Comparison of ENCODE assay signal across 9 cellular contexts in the genomic region with DNA sequence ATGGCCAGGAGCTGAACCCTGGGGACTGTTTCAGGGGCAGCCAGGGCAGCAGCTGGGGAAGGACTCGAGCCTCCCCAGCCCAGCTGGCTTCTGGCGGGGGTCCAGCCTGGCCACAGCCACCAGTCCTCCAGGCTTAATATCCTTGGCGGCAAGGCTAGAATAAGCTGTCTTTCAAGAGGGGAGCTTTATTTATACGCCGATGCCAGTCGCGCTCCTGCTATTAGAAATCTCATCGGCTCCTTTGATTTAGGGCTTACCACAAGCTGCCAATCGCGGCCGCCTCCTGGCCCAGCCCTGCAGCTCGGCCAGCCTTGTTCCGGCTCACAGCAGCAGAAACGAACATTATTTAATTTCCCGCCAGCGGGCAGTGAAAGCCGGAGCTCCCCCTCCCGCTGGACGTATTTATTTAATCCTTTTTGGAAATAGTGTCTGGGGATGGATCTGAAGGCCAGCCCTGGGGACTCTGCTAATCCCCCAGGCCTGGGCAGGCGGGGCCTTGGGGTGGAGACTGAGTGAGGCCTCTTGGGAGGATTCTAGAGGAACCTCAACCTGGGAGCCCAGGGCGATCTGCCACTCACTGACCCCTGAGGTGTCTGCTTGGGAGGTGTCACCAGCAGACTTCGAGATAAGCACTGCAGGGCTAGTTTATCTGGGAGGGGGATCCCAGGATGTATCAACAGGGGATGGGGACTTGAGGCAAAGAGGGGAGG.
A peak's percentile ranks its signal among the peaks of the same experiment; 100 is the strongest.
DNase-seq lines count a peak whose midpoint lies in the region; ATAC-seq and TF ChIP-seq lines count a peak whose summit lies in the region.
"Had no signal": no experiment of that assay in that cellular context is flagged by ENCODE, and none has a peak within 500 bp of the region (broad histone marks: within the 10 kb centered on the region; RNA-seq: fewer than 3 reads in every experiment).

No MANE protein-coding gene starts in this region.

- no peak for TF ChIP-seq CTCF in Calu3 (IDR thresholded peaks at IDR 0.05; ENCODE audit: unreplicated experiment)

- no peaks in the 10 kb centered on the region for H3K9me3 Mint-ChIP-seq in Calu3 (ENCODE audit: low read depth, unreplicated experiment)

- H3K27me3 Mint-ChIP-seq in Calu3 (ENCODE audit: unreplicated experiment): peaks cover 26% of the 10 kb centered on the region

- no peaks in the 10 kb centered on the region for H3K36me3 Mint-ChIP-seq in Calu3 (ENCODE audit: insufficient read depth, unreplicated experiment)

- CTCF ChIA-PET in Calu3 (lab: Charles Lee): no interaction called here

- peaks cover 57% of the 10 kb centered on the region for H3K4me1 ChIP-seq in ectodermal cell (ENCODE audit: control insufficient read depth, insufficient read depth, low read length)

- ATAC-seq in activated CD4-positive, CD25-positive, alpha-beta regulatory T cell treated with anti-CD3 and anti-CD28 coated beads, Interleukin-2, amount 50 U/mL, for 24 hours: no peak
- ATAC-seq: activated CD8-positive, alpha-beta T cell treated with anti-CD3 and anti-CD28 coated beads, Interleukin-2, amount 10 ng/mL, durations not matched to agents 7 days and 5 days had no signal

- H3K27me3 ChIP-seq in ectodermal cell (ENCODE audit: control insufficient read depth, insufficient read depth, low read length, poor library complexity, severe bottlenecking): no peaks in the 10 kb centered on the region

- H3K4me3 Mint-ChIP-seq in Calu3 (ENCODE audit: low read depth, unreplicated experiment): no peak overlapping the region
- H3K4me3 Mint-ChIP-seq: activated CD8-positive, alpha-beta T cell treated with anti-CD3 and anti-CD28 coated beads, Interleukin-2, amount 10 ng/mL, durations not matched to agents 7 days and 5 days had no signal

- in situ Hi-C loops in KBM-7 (cut with MboI; ENCODE audit: low pct_unique_long_range_greater_than_20kb, low sequenced_read_pairs): no loop called here

- no peak overlapping the region for H3K4me3 ChIP-seq in ectodermal cell (ENCODE audit: insufficient read depth, low read depth, low read length)

- BruUV-seq in Calu3 (replicated peaks; lab: Mats Ljungman, UMichigan): no TSS peak

- no peaks in the 10 kb centered on the region for H3K9me3 ChIP-seq in ectodermal cell (ENCODE audit: control insufficient read depth, low read length)

- no peaks in the 10 kb centered on the region for H3K36me3 ChIP-seq in ectodermal cell (ENCODE audit: control insufficient read depth, insufficient read depth, low read length)

- DNase-seq in Calu3 (peak; percentile 29), NCI-H2196 (lab: John Stamatoyannopoulos, UW; ENCODE audit: unreplicated experiment) (peak; percentile 28), pons (ENCODE audit: low spot score) (peak; percentile 20), kidney glomerular epithelial cell (lab: John Stamatoyannopoulos, UW) (no peak), KBM-7 (no peak), NCI-H2171 (lab: John Stamatoyannopoulos, UW) (no peak)
- DNase-seq: activated CD8-positive, alpha-beta T cell treated with anti-CD3 and anti-CD28 coated beads, Interleukin-2, amount 10 ng/mL, durations not matched to agents 7 days and 5 days had no signal

- WGBS in ectodermal cell, 2 experiments: 66 to 75% methylated on average over 22 of the region's 22 CpGs

- H3K27ac ChIP-seq in ectodermal cell (ENCODE audit: insufficient read depth, low read depth, low read length, poor library complexity, severe bottlenecking): peak overlapping the region; percentile 22

- no peak overlapping the region for H3K27ac Mint-ChIP-seq in Calu3 (ENCODE audit: unreplicated experiment)
- H3K27ac Mint-ChIP-seq: activated CD8-positive, alpha-beta T cell treated with anti-CD3 and anti-CD28 coated beads, Interleukin-2, amount 10 ng/mL, durations not matched to agents 7 days and 5 days had no signal

- H3K4me1 Mint-ChIP-seq in Calu3 (ENCODE audit: low read depth, unreplicated experiment): no peaks in the 10 kb centered on the region

- intact Hi-C loops in Calu3 (cut with micrococcal nuclease; ENCODE audit: unreplicated experiment): no loop called here

Comparison
In these comparisons a context has a peak if more than half of its experiments do, and no peak if none do; other contexts are left out.
1. DNase-seq: peak in Calu3 (single experiment), NCI-H2196 (single experiment) and pons (single experiment); none in kidney glomerular epithelial cell (single experiment), KBM-7 (single experiment) and NCI-H2171 (single experiment).